In the genomic region with DNA sequence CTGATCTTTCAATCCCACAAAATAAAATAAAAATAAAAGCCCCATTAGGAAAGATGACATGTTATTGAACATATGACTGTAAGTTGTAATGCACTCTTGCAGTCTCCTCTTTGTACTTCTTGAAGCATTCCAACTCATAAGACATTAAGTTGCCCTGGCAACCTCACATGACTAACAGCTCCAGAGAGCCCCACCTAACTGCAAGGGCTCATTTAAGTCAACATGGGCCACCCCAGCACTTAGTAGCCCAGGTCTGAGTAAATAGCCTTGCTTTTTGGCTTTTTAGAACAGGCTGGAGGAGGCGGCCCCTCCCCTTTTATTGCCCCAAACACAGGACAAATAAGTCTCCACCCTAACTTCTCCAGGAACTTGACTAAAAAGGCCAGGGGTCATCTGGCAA, we compare ENCODE assay signal across 7 cellular contexts.
DNase-seq lines count a peak whose midpoint lies in the region; ATAC-seq and TF ChIP-seq lines count a peak whose summit lies in the region.

No MANE protein-coding gene starts in this region.

- H4K91ac ChIP-seq in neuronal stem cell (ENCODE audit: low read depth, low read length, poor library complexity) = no peak overlapping the region

- peaks cover 39% of the 10 kb centered on the region for H3K4me1 ChIP-seq in GM23248 (ENCODE audit: insufficient read depth)
- peaks cover 65% of the 10 kb centered on the region for H3K4me1 ChIP-seq in PC-3 (ENCODE audit: insufficient read depth, low read length)
- H3K4me1 ChIP-seq in neuronal stem cell (ENCODE audit: control insufficient read depth in 2 of 2, insufficient read depth in 1 of 2, low read depth in 1 of 2, low read length in 2 of 2) = peaks cover 19 to 46% of the 10 kb centered on the region in 2 donors

- peak; percentile 77 for ATAC-seq in PC-3
- no peak for ATAC-seq in GM21737 (IDR thresholded peaks at IDR 0.05; ENCODE audit: unreplicated experiment)

- H3K4ac ChIP-seq in neuronal stem cell (ENCODE audit: low read length) = no peak overlapping the region

- H3F3A ChIP-seq in GM23248 (ENCODE audit: insufficient read depth) (peaks cover 25% of the 10 kb centered on the region), PC-3 (ENCODE audit: low read length, unreplicated experiment) (no peaks in the 10 kb centered on the region)

- CTCF ChIA-PET in PC-3 (lab: Charles Lee) = no interaction called here

- peak overlapping the region; percentile 89 for H3K9ac ChIP-seq in GM23248
- peak overlapping the region; percentile 66 for H3K9ac ChIP-seq in PC-3 (ENCODE audit: low read length)
- H3K9ac ChIP-seq in neuronal stem cell (ENCODE audit: low read depth, low read length, poor library complexity) = no peak overlapping the region

- no peaks in the 10 kb centered on the region for H3K9me2 ChIP-seq in GM23248 (ENCODE audit: insufficient read depth)
- no peaks in the 10 kb centered on the region for H3K9me2 ChIP-seq in PC-3 (replicated peaks; ENCODE audit: low read length)

- WGBS in GM23248 (ENCODE audit: low coverage in 1 of 2, low lambda C conversion rate in 2 of 2, missing lambda C conversion rate in 2 of 2), 2 experiments = 0 to 5% methylated on average over 1 of the region's 1 CpG
- WGBS in neuronal stem cell (ENCODE audit: extremely low coverage in 2 of 2, insufficient read length in 2 of 2, insufficient replicate concordance in 1 of 2), 2 donors = no CpG with 5 or more reads among the region's 1 CpG

- no peak overlapping the region for H2BK12ac ChIP-seq in neuronal stem cell (ENCODE audit: low read length)

- H3K9me3 ChIP-seq in GM23248 (ENCODE audit: low read depth) (no peaks in the 10 kb centered on the region), PC-3 (ENCODE audit: low read length) (no peaks in the 10 kb centered on the region), neuronal stem cell (replicated peaks in 1 of 2; ENCODE audit: control insufficient read depth in 2 of 2, insufficient read depth in 1 of 2, low read depth in 1 of 2, low read length in 2 of 2) (no peaks in the 10 kb centered on the region)

- no peak overlapping the region for H3K14ac ChIP-seq in neuronal stem cell (ENCODE audit: low read length)

- H3K27ac ChIP-seq in GM23248 (peak overlapping the region; percentile 97), PC-3 (ENCODE audit: low read length) (peak overlapping the region; percentile 91), neuronal stem cell (replicated peaks; ENCODE audit: low read length) (no peak overlapping the region)

- in situ Hi-C loops in GM23248 (cut with MboI) = no loop called here

- peak overlapping the region; percentile 15 for H2BK5ac ChIP-seq in neuronal stem cell (ENCODE audit: low read length)

- DNase-seq in GM23248 (peak; percentile 97), PC-3 (peak; percentile 92), epithelial cell of esophagus (ENCODE audit: low read depth) (peak; percentile 86), neuronal stem cell (ENCODE audit: low spot score) (no peak), cerebellum (ENCODE audit: low spot score) (no peak), middle frontal gyrus (ENCODE audit: extremely low spot score, low spot score) (no peak)

- POLR2A ChIA-PET in PC-3 (lab: Charles Lee; ENCODE audit: unreplicated experiment) = interaction anchor here (0.6 to 1.0 kb wide), 3 partner anchors 31 to 341 kb away, joined by 4 to 9 read pairs (median 6); partner anchors contain the start of gene SPRED1

- H3K36me3 ChIP-seq in GM23248 (ENCODE audit: low read depth) = no peaks in the 10 kb centered on the region
- no peaks in the 10 kb centered on the region for H3K36me3 ChIP-seq in PC-3 (ENCODE audit: low read depth, low read length)
- no peaks in the 10 kb centered on the region for H3K36me3 ChIP-seq in neuronal stem cell (replicated peaks in 1 of 2; ENCODE audit: control insufficient read depth in 2 of 2, insufficient read depth in 2 of 2, low read length in 2 of 2)

- TF ChIP-seq CTCF in PC-3 (conservative IDR thresholded peaks at IDR 0.05; ENCODE audit: low read depth, low read length) (no peak), epithelial cell of esophagus (IDR thresholded peaks at IDR 0.05; ENCODE audit: insufficient read depth, low read depth, low read length, missing control alignments) (no peak)

- H3K18ac ChIP-seq in neuronal stem cell (ENCODE audit: low read length) = no peak overlapping the region

- no peaks in the 10 kb centered on the region for H3K79me2 ChIP-seq in GM23248 (ENCODE audit: insufficient read depth)
- H3K79me2 ChIP-seq in PC-3 (ENCODE audit: low read length) = no peaks in the 10 kb centered on the region

- H4K20me1 ChIP-seq in GM23248 (ENCODE audit: insufficient read depth) = no peaks in the 10 kb centered on the region
- H4K20me1 ChIP-seq in PC-3 (ENCODE audit: low read length) = no peaks in the 10 kb centered on the region

- H3K4me2 ChIP-seq in GM23248 (ENCODE audit: unreplicated experiment) (peak overlapping the region; percentile 91), PC-3 (ENCODE audit: low read length) (peak overlapping the region; percentile 91), neuronal stem cell (ENCODE audit: insufficient read depth, low read length, poor library complexity, severe bottlenecking) (no peak overlapping the region)

- no peaks in the 10 kb centered on the region for H3K79me1 ChIP-seq in neuronal stem cell (ENCODE audit: low read depth, low read length)

- H2BK15ac ChIP-seq in neuronal stem cell (ENCODE audit: low read length) = no peak overlapping the region

- H3K23ac ChIP-seq in neuronal stem cell (ENCODE audit: low read depth, low read length, poor library complexity) = no peak overlapping the region

- no peak overlapping the region for H4K8ac ChIP-seq in neuronal stem cell (ENCODE audit: low read depth, low read length)

- no TSS peak for BruUV-seq in PC-3 (replicated peaks; lab: Mats Ljungman, UMichigan)

- H2AFZ ChIP-seq in GM23248 (peak overlapping the region; percentile 57), PC-3 (ENCODE audit: low read length) (no peak overlapping the region; the same call in 1 of the 2 replicates), neuronal stem cell (ENCODE audit: low read length) (peak overlapping the region; percentile 55)

- no peak overlapping the region for H2BK120ac ChIP-seq in neuronal stem cell (ENCODE audit: low read depth, low read length)

- intact Hi-C loops in PC-3 (cut with micrococcal nuclease) = loop anchor here (1.0 to 2.0 kb wide), 5 partner anchors 31 to 185 kb away; no protein-coding TSS in a partner anchor

- peak overlapping the region; percentile 72 for H3K4me3 ChIP-seq in GM23248
- peak overlapping the region; percentile 60 for H3K4me3 ChIP-seq in PC-3 (ENCODE audit: low read length)
- H3K4me3 ChIP-seq in epithelial cell of esophagus (ENCODE audit: low read length) = no peak overlapping the region
- H3K4me3 ChIP-seq in neuronal stem cell (ENCODE audit: low read length in 2 of 2) = peak overlapping the region in 1 of 2 donors; percentile 36

- no peak overlapping the region for H2AK5ac ChIP-seq in neuronal stem cell (ENCODE audit: low read depth, low read length)

- H3K27me3 ChIP-seq in GM23248 (replicated peaks; ENCODE audit: insufficient read depth) = no peaks in the 10 kb centered on the region
- H3K27me3 ChIP-seq in PC-3 (ENCODE audit: low read length) = no peaks in the 10 kb centered on the region
- no peaks in the 10 kb centered on the region for H3K27me3 ChIP-seq in neuronal stem cell (ENCODE audit: control insufficient read depth in 3 of 3, insufficient read depth in 3 of 3, low read depth in 1 of 3, low read length in 3 of 3)

Comparison
In these comparisons a context has a peak if more than half of its experiments do, and no peak if none do; other contexts are left out.
1. DNase-seq: peak in GM23248 (single experiment), PC-3 (single experiment) and epithelial cell of esophagus (single experiment); none in neuronal stem cell (single experiment), cerebellum (single experiment) and middle frontal gyrus (single experiment).